In genomic region chr3:58203541-58203940, GRCh38 we compare ENCODE assay signal across 28 cellular contexts. TPM values are rescaled to one million over a fixed set of nuclear protein-coding genes. Genes with fewer than 3 reads are reported as not detected.
A peak's percentile ranks its signal among the peaks of the same experiment; 100 is the strongest.
DNase-seq lines count a peak whose midpoint lies in the region; ATAC-seq and TF ChIP-seq lines count a peak whose summit lies in the region.
"Had no signal": no experiment of that assay in that cellular context is flagged by ENCODE, and none has a peak within 500 bp of the region (broad histone marks: within the 10 kb centered on the region; RNA-seq: fewer than 3 reads in every experiment).

No MANE protein-coding gene starts in this region.

- no peaks in the 10 kb centered on the region for H3K9me3 Mint-ChIP-seq in chondrocyte (ENCODE audit: low read depth)

- no peak overlapping the region for H3K18ac ChIP-seq in trophoblast cell (ENCODE audit: low read length)

- no peak overlapping the region for H3K23ac ChIP-seq in trophoblast cell (ENCODE audit: low read length)

- no peak overlapping the region for H3K14ac ChIP-seq in trophoblast cell (ENCODE audit: low read length)

- H3K9me3 ChIP-seq in trophoblast cell (ENCODE audit: insufficient read depth, low read depth, low read length) (peaks cover 6% of the 10 kb centered on the region), gastrocnemius medialis (no peaks in the 10 kb centered on the region)
- H3K9me3 ChIP-seq: BE2C, HAP-1, SJCRH30 had no signal

- H3K79me2 ChIP-seq in trophoblast cell (ENCODE audit: control insufficient read depth, insufficient read depth, low read length, poor library complexity), result no peaks in the 10 kb centered on the region

- peaks cover 22% of the 10 kb centered on the region for H3K4me1 Mint-ChIP-seq in chondrocyte (ENCODE audit: low read depth)
- H3K4me1 Mint-ChIP-seq: GM23338 had no signal

- no peak overlapping the region for H2AFZ ChIP-seq in trophoblast cell (ENCODE audit: insufficient read depth, low read length, poor library complexity)
- H2AFZ ChIP-seq: GM23338, PC-9 had no signal

- no peak overlapping the region for H3K4me2 ChIP-seq in trophoblast cell (ENCODE audit: low read length)
- H3K4me2 ChIP-seq: GM23338, KMS-11, PC-9 had no signal

- DNase-seq in M059J (ENCODE audit: low read depth) (peak; percentile 20), chondrocyte (ENCODE audit: low spot score) (peak; percentile 20), trophoblast cell (peak; percentile 54 to 68), gastrocnemius medialis (no peak), SW 1271 (lab: John Stamatoyannopoulos, UW) (no peak), NCI-H146 treated with DMSO at 0.1 percent for 48 hours (lab: John Stamatoyannopoulos, UW; ENCODE audit: unreplicated experiment) (no peak)
- DNase-seq: BE2C, DMS153, NCI-H1048, NCI-H1417, NCI-H1694 treated with DMSO at 0.1 percent for 48 hours, NCI-H2081 treated with DMSO at 0.1 percent for 48 hours, NCI-H345, NCI-H510A treated with DMSO at 0.1 percent for 48 hours, NCI-H748 treated with DMSO at 0.1 percent for 48 hours, PC-9 had no signal

- H4K91ac ChIP-seq in trophoblast cell (ENCODE audit: low read depth, low read length), result no peak overlapping the region

- no peak overlapping the region for H3K9ac ChIP-seq in trophoblast cell (ENCODE audit: low read length)
- H3K9ac ChIP-seq: KMS-11 had no signal

- no CpG with 5 or more reads among the region's 4 CpGs for WGBS in trophoblast cell (ENCODE audit: extremely low coverage, insufficient coverage, insufficient read length)

- no peak for TF ChIP-seq POLR2A in gastrocnemius medialis (IDR thresholded peaks at IDR 0.05)

- no peak overlapping the region for H3K4me3 Mint-ChIP-seq in chondrocyte (ENCODE audit: unreplicated experiment)
- H3K4me3 Mint-ChIP-seq: GM23338, T-cell had no signal

- H3K27ac Mint-ChIP-seq in chondrocyte (ENCODE audit: unreplicated experiment), result no peak overlapping the region
- H3K27ac Mint-ChIP-seq: GM23338, T-cell had no signal

- H3K36me3 ChIP-seq in trophoblast cell (ENCODE audit: control insufficient read depth in 1 of 2, insufficient read depth in 2 of 2, low read length in 2 of 2), result no peaks in the 10 kb centered on the region
- H3K36me3 ChIP-seq in gastrocnemius medialis, result no peaks in the 10 kb centered on the region
- H3K36me3 ChIP-seq: BE2C, HAP-1, SJCRH30 had no signal

- no peaks in the 10 kb centered on the region for H3K27me3 ChIP-seq in trophoblast cell (ENCODE audit: insufficient read depth, low read length)
- no peaks in the 10 kb centered on the region for H3K27me3 ChIP-seq in gastrocnemius medialis
- H3K27me3 ChIP-seq: BE2C, SJCRH30 had no signal

- intact Hi-C loops in gastrocnemius medialis (cut with DNase I; ENCODE audit: low total_unique reads), result no loop called here

- no peak overlapping the region for H2BK120ac ChIP-seq in trophoblast cell (ENCODE audit: insufficient read depth, low read length, poor library complexity)

- no peak overlapping the region for H4K8ac ChIP-seq in trophoblast cell (ENCODE audit: low read depth, low read length)

- no peak overlapping the region for H3K4ac ChIP-seq in trophoblast cell (ENCODE audit: low read depth, low read length)

- H3K4me1 ChIP-seq in trophoblast cell (ENCODE audit: control insufficient read depth in 1 of 2, insufficient read depth in 2 of 2, low read length in 2 of 2) (peaks cover 0 to 2% of the 10 kb centered on the region in 2 experiments), gastrocnemius medialis (peaks cover 0 to 8% of the 10 kb centered on the region in 2 donors)
- H3K4me1 ChIP-seq: BE2C, HAP-1, SJCRH30 had no signal

- no peaks in the 10 kb centered on the region for H3K79me1 ChIP-seq in trophoblast cell (ENCODE audit: low read length)

- ATAC-seq in HG03039 (IDR thresholded peaks at IDR 0.05; ENCODE audit: unreplicated experiment) (no peak), gastrocnemius medialis (no peak)
- ATAC-seq: GM23338, Right ventricle myocardium inferior, SK-N-SH treated with all-trans-retinoic acid at 6 μM for 48 hours, T-cell had no signal

- H3K4me3 ChIP-seq in trophoblast cell (ENCODE audit: low read depth, low read length) (no peak overlapping the region), gastrocnemius medialis (no peak overlapping the region)
- H3K4me3 ChIP-seq: GM23338, HAP-1, PC-9, SJCRH30 had no signal

- no peak for TF ChIP-seq CTCF in chondrocyte (IDR thresholded peaks at IDR 0.05)
- no peak for TF ChIP-seq CTCF in gastrocnemius medialis (IDR thresholded peaks at IDR 0.05 in 4 of 5, conservative IDR thresholded peaks at IDR 0.05 in 1 of 5)

- no peak overlapping the region for H4K12ac ChIP-seq in trophoblast cell (ENCODE audit: low read depth, low read length)

- H3K36me3 Mint-ChIP-seq in chondrocyte (ENCODE audit: low read depth), result no peaks in the 10 kb centered on the region
- H3K36me3 Mint-ChIP-seq: IgD-negative memory B cell, T-cell had no signal

- no peak overlapping the region for H2BK12ac ChIP-seq in trophoblast cell (ENCODE audit: low read length)

- in situ Hi-C loops in gastrocnemius medialis (cut with MboI; ENCODE audit: low sequenced_read_pairs in 4 of 4), result no loop called here

- no peak overlapping the region for H2BK5ac ChIP-seq in trophoblast cell (ENCODE audit: low read depth, low read length, poor library complexity)

- no peak overlapping the region for H2AK5ac ChIP-seq in trophoblast cell (ENCODE audit: low read length)

- H3K27ac ChIP-seq in trophoblast cell (ENCODE audit: low read depth, low read length), result no peak overlapping the region
- H3K27ac ChIP-seq in gastrocnemius medialis, result no peak overlapping the region
- H3K27ac ChIP-seq: KMS-11, PC-9, SJCRH30 had no signal

- H3K27me3 Mint-ChIP-seq in chondrocyte (ENCODE audit: low read depth), result no peaks in the 10 kb centered on the region

RNA-seq across cellular contexts. Expression of gene DNASE1L3, which starts 7.2 kb away (rescaled TPM):
- total RNA-seq in M059J (2014; rRNA removed; shearing (Covaris generic)), result not detected in 2 replicates
- not detected in 3 replicates for total RNA-seq in chondrocyte
- 1.5 and 1.9 TPM in 2 replicates for polyA plus RNA-seq in trophoblast cell (2013)
- under 1 TPM in 2 of 4 donors, not detected in 2; 0.29 to 0.42 TPM for total RNA-seq in gastrocnemius medialis
- total RNA-seq: A673, G401, GM23338, PC-9, RPMI7951, SJCRH30 had no signal
- polyA plus RNA-seq: GM23338 had no signal

RNA-seq across cellular contexts. Expression of gene ABHD6, which starts 34.1 kb away (rescaled TPM):
- 11.6 and 11.9 TPM in 2 replicates for total RNA-seq in M059J (2014; rRNA removed; shearing (Covaris generic))
- 5.1 to 9.4 TPM (median 7.4 TPM) in 3 replicates for total RNA-seq in chondrocyte
- polyA plus RNA-seq in trophoblast cell (2013), result 7.5 and 8.2 TPM in 2 replicates
- 10 to 100 TPM in 2 of 4 donors, 1 to 10 TPM in 2; 5.8 to 14.0 (median 9.6) TPM for total RNA-seq in gastrocnemius medialis

Comparison
In these comparisons a context has a peak if more than half of its experiments do, and no peak if none do; other contexts are left out.
1. DNase-seq: peak in M059J (single experiment), chondrocyte (single experiment) and trophoblast cell (2 of 2); none in gastrocnemius medialis (0 of 2), SW 1271 (0 of 2) and NCI-H146 treated with DMSO at 0.1 percent for 48 hours (single experiment).